In the genomic region with DNA sequence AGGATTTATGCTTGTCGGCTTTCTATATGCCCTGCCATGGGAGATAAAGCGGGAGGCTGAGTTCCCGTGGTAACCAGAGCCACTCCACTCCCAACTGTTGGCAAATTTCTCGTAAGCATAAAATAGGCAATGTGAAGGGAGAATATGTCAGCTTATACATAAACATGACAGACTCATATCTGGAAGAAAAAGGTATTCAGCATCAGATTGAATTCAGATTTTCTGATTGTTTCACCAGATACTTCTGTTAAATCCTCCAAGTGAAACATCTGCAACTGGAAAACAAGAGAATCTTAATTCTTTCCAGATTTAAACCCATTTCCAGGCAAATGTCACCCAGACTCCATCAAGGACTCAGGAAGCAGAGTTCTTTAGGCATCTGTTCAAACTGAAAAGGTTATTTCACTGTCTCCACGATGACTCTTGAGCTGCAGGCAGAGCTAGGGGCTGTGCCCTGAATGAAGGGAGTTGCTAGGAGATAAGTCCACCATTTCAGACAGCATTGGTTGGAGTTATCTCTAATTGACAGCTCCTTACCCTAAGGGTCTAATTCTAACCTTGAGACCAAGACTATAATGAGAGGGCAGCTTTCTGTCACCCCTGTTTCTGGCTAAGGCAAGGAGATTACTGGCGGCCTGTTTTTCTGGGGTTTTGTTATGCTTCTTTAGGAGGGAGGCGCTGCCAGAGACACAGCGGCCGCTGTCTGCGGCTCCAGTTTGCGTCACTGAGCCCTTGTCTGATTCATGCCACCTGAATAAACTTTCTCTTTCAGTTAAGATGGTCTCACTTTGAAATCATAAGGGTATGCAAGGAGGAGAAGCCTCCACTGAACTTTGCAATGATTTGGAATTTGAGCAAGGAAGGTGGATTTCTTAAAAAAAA, we compare ENCODE assay signal across 10 cellular contexts.
DNase-seq lines count a peak whose midpoint lies in the region; ATAC-seq, FAIRE-seq and TF ChIP-seq lines count a peak whose summit lies in the region.
"Had no signal": no experiment of that assay in that cellular context is flagged by ENCODE, and none has a peak within 500 bp of the region (broad histone marks: within the 10 kb centered on the region; RNA-seq: fewer than 3 reads in every experiment).

No MANE protein-coding gene starts in this region.

- DNase-seq in D721Med (ENCODE audit: insufficient read length, low spot score) (no peak), adipocyte (ENCODE audit: low read depth) (peak; percentile 52), lower lobe of right lung (no peak)
- no peak for DNase-seq in naive thymus-derived CD8-positive, alpha-beta T cell

- H3K4me3 Mint-ChIP-seq in naive thymus-derived CD8-positive, alpha-beta T cell, result no peak overlapping the region
- H3K4me3 Mint-ChIP-seq: dendritic cell treated with granulocyte-macrophage colony-stimulating factor and Interleukin-4, amounts not matched to agents 40 ng/mL and 50 ng/mL, for 4 days had no signal

- no peak for TF ChIP-seq CTCF in D721Med (IDR thresholded peaks at IDR 0.05; ENCODE audit: insufficient read depth, missing control alignments)
- TF ChIP-seq CTCF in lower lobe of right lung (IDR thresholded peaks at IDR 0.05), result no peak

- 32% methylated on average over 8 of the region's 11 CpGs for WGBS in HUES64
- 0 to 16% methylated on average over 2 to 6 of the region's 11 CpGs for WGBS in mesodermal cell (ENCODE audit: insufficient coverage in 2 of 2), 2 experiments

- H3K36me3 ChIP-seq in HUES64 (ENCODE audit: insufficient read depth, low read length) (no peaks in the 10 kb centered on the region), adipocyte (ENCODE audit: control insufficient read depth, insufficient read depth, low read length, severe bottlenecking) (no peaks in the 10 kb centered on the region), mesodermal cell (ENCODE audit: control insufficient read depth, insufficient read depth, low read length) (no peaks in the 10 kb centered on the region), lower lobe of right lung (no peaks in the 10 kb centered on the region)

- H3K9ac ChIP-seq in HUES64 (ENCODE audit: low read depth, low read length) (peak overlapping the region; percentile 1; the same call in 1 of the 2 replicates), adipocyte (ENCODE audit: low read length) (no peak overlapping the region)

- intact Hi-C loops in lower lobe of right lung (cut with DNase I), result no loop called here

- no peaks in the 10 kb centered on the region for H3K9me3 Mint-ChIP-seq in naive thymus-derived CD8-positive, alpha-beta T cell
- H3K9me3 Mint-ChIP-seq: dendritic cell treated with granulocyte-macrophage colony-stimulating factor and Interleukin-4, amounts not matched to agents 40 ng/mL and 50 ng/mL, for 4 days had no signal

- H3K9me3 ChIP-seq in HUES64 (ENCODE audit: insufficient read depth, low read depth, low read length), result no peaks in the 10 kb centered on the region
- H3K9me3 ChIP-seq in adipocyte (ENCODE audit: control insufficient read depth, low read length), result no peaks in the 10 kb centered on the region
- H3K9me3 ChIP-seq in mesodermal cell (ENCODE audit: control insufficient read depth, low read length), result no peaks in the 10 kb centered on the region
- H3K9me3 ChIP-seq in lower lobe of right lung, result no peaks in the 10 kb centered on the region

- H3K27ac Mint-ChIP-seq in naive thymus-derived CD8-positive, alpha-beta T cell, result no peak overlapping the region
- H3K27ac Mint-ChIP-seq: dendritic cell treated with granulocyte-macrophage colony-stimulating factor and Interleukin-4, amounts not matched to agents 40 ng/mL and 50 ng/mL, for 4 days had no signal

- no peaks in the 10 kb centered on the region for H3K36me3 Mint-ChIP-seq in naive thymus-derived CD8-positive, alpha-beta T cell

- H3K27ac ChIP-seq in HUES64 (ENCODE audit: low read depth, low read length), result peak overlapping the region; percentile 66; the same call in 1 of the 2 replicates
- H3K27ac ChIP-seq in mesodermal cell (ENCODE audit: low read depth, low read length, severe bottlenecking), result peak overlapping the region; percentile 62
- no peak overlapping the region for H3K27ac ChIP-seq in lower lobe of right lung

- H3K4me3 ChIP-seq in HUES64 (ENCODE audit: low read length) (peak overlapping the region; percentile 6; the same call in 1 of the 2 replicates), adipocyte (ENCODE audit: low read length) (no peak overlapping the region), mesodermal cell (ENCODE audit: extremely low read depth, insufficient read depth, low read length, poor library complexity, severe bottlenecking) (no peak overlapping the region), lower lobe of right lung (no peak overlapping the region)

- H3K4me1 ChIP-seq in HUES64 (ENCODE audit: insufficient read depth, low read length), result peaks cover 52% of the 10 kb centered on the region
- H3K4me1 ChIP-seq in adipocyte (ENCODE audit: control insufficient read depth, insufficient read depth, low read length), result no peaks in the 10 kb centered on the region
- peaks cover 18% of the 10 kb centered on the region for H3K4me1 ChIP-seq in mesodermal cell (ENCODE audit: control insufficient read depth, insufficient read depth, low read length, poor library complexity, severe bottlenecking)
- H3K4me1 ChIP-seq in lower lobe of right lung, result no peaks in the 10 kb centered on the region

- peak; percentile 77 for FAIRE-seq in D721Med (lab: Jason Lieb, UNC)

- no peak for ATAC-seq in GM21390 (IDR thresholded peaks at IDR 0.05; ENCODE audit: unreplicated experiment)
- ATAC-seq in lower lobe of right lung, result no peak
- ATAC-seq in GM21447 (IDR thresholded peaks at IDR 0.05; ENCODE audit: unreplicated experiment), result no peak
- ATAC-seq in naive thymus-derived CD8-positive, alpha-beta T cell, result no peak
- ATAC-seq: Panc1 had no signal

- no peaks in the 10 kb centered on the region for H3K27me3 ChIP-seq in HUES64 (ENCODE audit: insufficient read depth, low read length)
- H3K27me3 ChIP-seq in adipocyte (replicated peaks; ENCODE audit: control insufficient read depth, insufficient read depth, low read length), result no peaks in the 10 kb centered on the region
- H3K27me3 ChIP-seq in lower lobe of right lung (ENCODE audit: low read depth), result no peaks in the 10 kb centered on the region

- no peaks in the 10 kb centered on the region for H3K27me3 Mint-ChIP-seq in naive thymus-derived CD8-positive, alpha-beta T cell
- H3K27me3 Mint-ChIP-seq: dendritic cell treated with granulocyte-macrophage colony-stimulating factor and Interleukin-4, amounts not matched to agents 40 ng/mL and 50 ng/mL, for 4 days had no signal

- no peaks in the 10 kb centered on the region for H3K4me1 Mint-ChIP-seq in naive thymus-derived CD8-positive, alpha-beta T cell

- POLR2A ChIA-PET in naive thymus-derived CD8-positive, alpha-beta T cell (lab: Charles Lee), result no interaction called here
